ENCODE assay signal across 1 cellular context in the genomic region with DNA sequence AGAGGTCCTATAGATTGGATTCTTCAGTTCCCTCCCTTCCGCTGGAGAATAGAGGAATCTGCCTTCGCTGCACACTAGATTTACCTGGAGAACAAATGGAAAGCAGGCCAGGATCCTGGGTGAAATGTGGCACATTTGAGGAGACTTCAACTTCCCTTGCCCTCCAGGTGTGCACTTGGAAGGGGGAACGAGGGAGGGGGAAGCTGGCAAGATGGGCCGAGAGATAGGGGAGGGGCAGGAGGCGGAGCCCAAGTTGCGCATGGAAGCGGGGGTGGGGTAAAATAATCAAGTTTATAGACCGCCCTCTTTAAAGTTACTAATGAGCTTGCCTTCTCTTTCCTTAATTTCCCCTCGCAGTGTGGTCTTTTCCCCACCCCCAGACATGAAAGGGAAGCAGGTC.
TF ChIP-seq lines count a peak whose summit lies in the region.

No MANE protein-coding gene starts in this region.

TF ChIP-seq in GM23338, 12 proteins besides CTCF, POLR2A, EP300 and RAD21 (continued from another document):
- TF ChIP-seq, protein P1, sequence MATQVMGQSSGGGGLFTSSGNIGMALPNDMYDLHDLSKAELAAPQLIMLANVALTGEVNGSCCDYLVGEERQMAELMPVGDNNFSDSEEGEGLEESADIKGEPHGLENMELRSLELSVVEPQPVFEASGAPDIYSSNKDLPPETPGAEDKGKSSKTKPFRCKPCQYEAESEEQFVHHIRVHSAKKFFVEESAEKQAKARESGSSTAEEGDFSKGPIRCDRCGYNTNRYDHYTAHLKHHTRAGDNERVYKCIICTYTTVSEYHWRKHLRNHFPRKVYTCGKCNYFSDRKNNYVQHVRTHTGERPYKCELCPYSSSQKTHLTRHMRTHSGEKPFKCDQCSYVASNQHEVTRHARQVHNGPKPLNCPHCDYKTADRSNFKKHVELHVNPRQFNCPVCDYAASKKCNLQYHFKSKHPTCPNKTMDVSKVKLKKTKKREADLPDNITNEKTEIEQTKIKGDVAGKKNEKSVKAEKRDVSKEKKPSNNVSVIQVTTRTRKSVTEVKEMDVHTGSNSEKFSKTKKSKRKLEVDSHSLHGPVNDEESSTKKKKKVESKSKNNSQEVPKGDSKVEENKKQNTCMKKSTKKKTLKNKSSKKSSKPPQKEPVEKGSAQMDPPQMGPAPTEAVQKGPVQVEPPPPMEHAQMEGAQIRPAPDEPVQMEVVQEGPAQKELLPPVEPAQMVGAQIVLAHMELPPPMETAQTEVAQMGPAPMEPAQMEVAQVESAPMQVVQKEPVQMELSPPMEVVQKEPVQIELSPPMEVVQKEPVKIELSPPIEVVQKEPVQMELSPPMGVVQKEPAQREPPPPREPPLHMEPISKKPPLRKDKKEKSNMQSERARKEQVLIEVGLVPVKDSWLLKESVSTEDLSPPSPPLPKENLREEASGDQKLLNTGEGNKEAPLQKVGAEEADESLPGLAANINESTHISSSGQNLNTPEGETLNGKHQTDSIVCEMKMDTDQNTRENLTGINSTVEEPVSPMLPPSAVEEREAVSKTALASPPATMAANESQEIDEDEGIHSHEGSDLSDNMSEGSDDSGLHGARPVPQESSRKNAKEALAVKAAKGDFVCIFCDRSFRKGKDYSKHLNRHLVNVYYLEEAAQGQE (IDR thresholded peaks at IDR 0.05; ENCODE audit: unreplicated experiment) = no peak
- TF ChIP-seq, protein P2, sequence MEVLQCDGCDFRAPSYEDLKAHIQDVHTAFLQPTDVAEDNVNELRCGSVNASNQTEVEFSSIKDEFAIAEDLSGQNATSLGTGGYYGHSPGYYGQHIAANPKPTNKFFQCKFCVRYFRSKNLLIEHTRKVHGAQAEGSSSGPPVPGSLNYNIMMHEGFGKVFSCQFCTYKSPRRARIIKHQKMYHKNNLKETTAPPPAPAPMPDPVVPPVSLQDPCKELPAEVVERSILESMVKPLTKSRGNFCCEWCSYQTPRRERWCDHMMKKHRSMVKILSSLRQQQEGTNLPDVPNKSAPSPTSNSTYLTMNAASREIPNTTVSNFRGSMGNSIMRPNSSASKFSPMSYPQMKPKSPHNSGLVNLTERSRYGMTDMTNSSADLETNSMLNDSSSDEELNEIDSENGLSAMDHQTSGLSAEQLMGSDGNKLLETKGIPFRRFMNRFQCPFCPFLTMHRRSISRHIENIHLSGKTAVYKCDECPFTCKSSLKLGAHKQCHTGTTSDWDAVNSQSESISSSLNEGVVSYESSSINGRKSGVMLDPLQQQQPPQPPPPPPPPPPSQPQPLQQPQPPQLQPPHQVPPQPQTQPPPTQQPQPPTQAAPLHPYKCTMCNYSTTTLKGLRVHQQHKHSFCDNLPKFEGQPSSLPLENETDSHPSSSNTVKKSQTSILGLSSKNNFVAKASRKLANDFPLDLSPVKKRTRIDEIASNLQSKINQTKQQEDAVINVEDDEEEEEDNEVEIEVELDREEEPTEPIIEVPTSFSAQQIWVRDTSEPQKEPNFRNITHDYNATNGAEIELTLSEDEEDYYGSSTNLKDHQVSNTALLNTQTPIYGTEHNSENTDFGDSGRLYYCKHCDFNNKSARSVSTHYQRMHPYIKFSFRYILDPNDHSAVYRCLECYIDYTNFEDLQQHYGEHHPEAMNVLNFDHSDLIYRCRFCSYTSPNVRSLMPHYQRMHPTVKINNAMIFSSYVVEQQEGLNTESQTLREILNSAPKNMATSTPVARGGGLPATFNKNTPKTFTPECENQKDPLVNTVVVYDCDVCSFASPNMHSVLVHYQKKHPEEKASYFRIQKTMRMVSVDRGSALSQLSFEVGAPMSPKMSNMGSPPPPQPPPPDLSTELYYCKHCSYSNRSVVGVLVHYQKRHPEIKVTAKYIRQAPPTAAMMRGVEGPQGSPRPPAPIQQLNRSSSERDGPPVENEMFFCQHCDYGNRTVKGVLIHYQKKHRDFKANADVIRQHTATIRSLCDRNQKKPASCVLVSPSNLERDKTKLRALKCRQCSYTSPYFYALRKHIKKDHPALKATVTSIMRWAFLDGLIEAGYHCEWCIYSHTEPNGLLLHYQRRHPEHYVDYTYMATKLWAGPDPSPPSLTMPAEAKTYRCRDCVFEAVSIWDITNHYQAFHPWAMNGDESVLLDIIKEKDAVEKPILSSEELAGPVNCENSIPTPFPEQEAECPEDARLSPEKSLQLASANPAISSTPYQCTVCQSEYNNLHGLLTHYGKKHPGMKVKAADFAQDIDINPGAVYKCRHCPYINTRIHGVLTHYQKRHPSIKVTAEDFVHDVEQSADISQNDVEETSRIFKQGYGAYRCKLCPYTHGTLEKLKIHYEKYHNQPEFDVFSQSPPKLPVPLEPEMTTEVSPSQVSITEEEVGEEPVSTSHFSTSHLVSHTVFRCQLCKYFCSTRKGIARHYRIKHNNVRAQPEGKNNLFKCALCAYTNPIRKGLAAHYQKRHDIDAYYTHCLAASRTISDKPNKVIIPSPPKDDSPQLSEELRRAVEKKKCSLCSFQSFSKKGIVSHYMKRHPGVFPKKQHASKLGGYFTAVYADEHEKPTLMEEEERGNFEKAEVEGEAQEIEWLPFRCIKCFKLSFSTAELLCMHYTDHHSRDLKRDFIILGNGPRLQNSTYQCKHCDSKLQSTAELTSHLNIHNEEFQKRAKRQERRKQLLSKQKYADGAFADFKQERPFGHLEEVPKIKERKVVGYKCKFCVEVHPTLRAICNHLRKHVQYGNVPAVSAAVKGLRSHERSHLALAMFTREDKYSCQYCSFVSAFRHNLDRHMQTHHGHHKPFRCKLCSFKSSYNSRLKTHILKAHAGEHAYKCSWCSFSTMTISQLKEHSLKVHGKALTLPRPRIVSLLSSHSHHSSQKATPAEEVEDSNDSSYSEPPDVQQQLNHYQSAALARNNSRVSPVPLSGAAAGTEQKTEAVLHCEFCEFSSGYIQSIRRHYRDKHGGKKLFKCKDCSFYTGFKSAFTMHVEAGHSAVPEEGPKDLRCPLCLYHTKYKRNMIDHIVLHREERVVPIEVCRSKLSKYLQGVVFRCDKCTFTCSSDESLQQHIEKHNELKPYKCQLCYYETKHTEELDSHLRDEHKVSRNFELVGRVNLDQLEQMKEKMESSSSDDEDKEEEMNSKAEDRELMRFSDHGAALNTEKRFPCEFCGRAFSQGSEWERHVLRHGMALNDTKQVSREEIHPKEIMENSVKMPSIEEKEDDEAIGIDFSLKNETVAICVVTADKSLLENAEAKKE (CRISPR knock-in tag; IDR thresholded peaks at IDR 0.05) = no peak
- TF ChIP-seq ZNF331 (CRISPR knock-in tag; IDR thresholded peaks at IDR 0.05; ENCODE audit: low read depth) (no peak), NANOG (IDR thresholded peaks at IDR 0.05; ENCODE audit: borderline replicate concordance) (no peak), EZH2phosphoT487 (IDR thresholded peaks at IDR 0.05; ENCODE audit: unreplicated experiment) (no peak), EZH2 (IDR thresholded peaks at IDR 0.05; ENCODE audit: low read depth, unreplicated experiment) (no peak), STAT1 (IDR thresholded peaks at IDR 0.05; ENCODE audit: unreplicated experiment) (no peak), CREB1 (CRISPR knock-in tag; IDR thresholded peaks at IDR 0.05; ENCODE audit: low read depth) (no peak), ZNF114 (CRISPR knock-in tag; IDR thresholded peaks at IDR 0.05) (no peak)
